ENCODE assay signal across 12 cellular contexts in genomic region chr1:222167896-222168295, GRCh38.
"Had no signal": no experiment of that assay in that cellular context is flagged by ENCODE, and none has a peak within 500 bp of the region (broad histone marks: within the 10 kb centered on the region; RNA-seq: fewer than 3 reads in every experiment).

No MANE protein-coding gene starts in this region.

- DNase-seq: activated CD4-positive, alpha-beta T cell treated with anti-CD3 and anti-CD28 coated beads, Interleukin-2, amount 50 U/mL, for 4 hours; activated CD4-positive, CD25-positive, alpha-beta regulatory T cell treated with anti-CD3 and anti-CD28 coated beads, Interleukin-2, amount 50 U/mL, for 72 hours; activated naive CD4-positive, alpha-beta T cell treated with anti-CD3 and anti-CD28 coated beads, Interleukin-2, amount 50 U/mL, for 16 hours; activated T-cell treated with anti-CD3 and anti-CD28 coated beads, Interleukin-2, amount 50 U/mL, for 1 hour; adrenal gland; colonic mucosa; effector CD4-positive, alpha-beta T cell; right lobe of liver; stimulated activated CD4-positive, alpha-beta T cell treated with anti-CD3 and anti-CD28 coated beads, Interleukin-2, amount 100 ng/mL, for 48 hours; upper lobe of left lung had no signal

- H3K36me3 ChIP-seq: adrenal gland, cardiac muscle cell, colonic mucosa, right lobe of liver, upper lobe of left lung had no signal

- H3K9me3 ChIP-seq: colonic mucosa, right lobe of liver had no signal

- H3K4me3 ChIP-seq: adrenal gland, cardiac muscle cell, colonic mucosa, right lobe of liver, upper lobe of left lung had no signal

- H3K27me3 ChIP-seq: adrenal gland, cardiac muscle cell, colonic mucosa, right lobe of liver, upper lobe of left lung had no signal

- H3K4me1 ChIP-seq: adrenal gland, colonic mucosa, right lobe of liver, upper lobe of left lung had no signal

- FAIRE-seq: endothelial cell of umbilical vein had no signal

- H3K27ac ChIP-seq: adrenal gland, cardiac muscle cell, colonic mucosa, right lobe of liver, upper lobe of left lung had no signal
